In the genomic region with DNA sequence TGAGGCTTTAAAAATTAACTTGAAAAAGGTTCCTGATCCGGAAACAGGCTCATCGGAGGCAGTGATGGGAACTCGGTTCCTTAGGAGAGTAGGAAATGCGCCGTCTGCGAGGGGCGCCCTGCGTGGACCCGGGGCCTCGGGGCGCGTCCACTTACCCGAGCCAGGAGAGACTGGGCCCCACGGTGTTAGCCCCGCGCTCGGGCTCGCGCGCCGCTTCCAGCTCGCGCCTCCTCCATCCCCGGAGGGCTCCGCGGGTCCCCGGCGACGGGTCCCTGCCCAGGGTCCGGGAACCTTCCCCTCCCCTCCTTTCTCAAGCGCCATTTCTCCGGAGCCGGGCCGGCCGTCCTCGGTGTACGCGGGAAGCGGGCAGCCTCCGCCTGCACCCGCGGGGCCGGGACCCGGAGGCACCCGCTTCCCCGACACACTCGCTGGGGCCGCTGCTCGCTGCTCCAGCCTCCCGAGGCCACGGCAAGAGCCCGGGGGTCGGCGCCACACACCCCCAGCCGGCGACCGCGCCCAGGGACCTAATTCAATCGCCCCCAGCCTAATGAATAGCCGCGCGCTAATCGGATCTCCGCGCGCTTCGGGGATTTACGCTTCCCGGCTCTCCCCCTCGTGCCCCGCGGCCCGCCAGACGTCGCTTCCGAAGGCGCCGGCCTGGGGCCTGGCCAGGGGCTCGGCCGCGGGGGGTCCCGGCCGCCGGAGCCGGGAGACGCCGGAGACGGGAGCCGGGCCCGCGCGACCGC, we compare ENCODE assay signal across 8 cellular contexts. TPM values are rescaled to one million over a fixed set of nuclear protein-coding genes. Genes with fewer than 3 reads are reported as not detected.
DNase-seq lines count a peak whose midpoint lies in the region; ATAC-seq and TF ChIP-seq lines count a peak whose summit lies in the region.

No MANE protein-coding gene starts in this region.

- H3K27ac ChIP-seq in cardiac muscle cell = peak overlapping the region; percentile 98
- H3K27ac ChIP-seq in uterus = peak overlapping the region; percentile 97 to 99

- ATAC-seq in memory B cell (ENCODE audit: low read depth) = no peak

- DNase-seq in cardiac muscle cell (ENCODE audit: low read depth in 1 of 2, low spot score in 1 of 2) (no peak), cardiac septum (ENCODE audit: low spot score) (no peak), cardiac fibroblast (ENCODE audit: low read depth in 2 of 2) (peak; percentile 36 to 44), memory B cell (ENCODE audit: low spot score in 2 of 2) (peak in 1 of 2 donors; percentile 43), uterus (no peak), AG08396 (ENCODE audit: low spot score) (no peak), T-helper 9 cell (no peak), DMS153 treated with DMSO at 0.1 percent for 48 hours (lab: John Stamatoyannopoulos, UW; ENCODE audit: unreplicated experiment) (no peak)

- H3K27ac Mint-ChIP-seq in memory B cell = peak overlapping the region; percentile 38

- no peak overlapping the region for H3K4me3 Mint-ChIP-seq in memory B cell

- H3K9me3 ChIP-seq in cardiac muscle cell (ENCODE audit: low read depth) (no peaks in the 10 kb centered on the region), uterus (no peaks in the 10 kb centered on the region)

- peaks cover 57% of the 10 kb centered on the region for H3K4me1 ChIP-seq in cardiac muscle cell (ENCODE audit: low read depth)
- peaks cover 0 to 21% of the 10 kb centered on the region in 2 donors for H3K4me1 ChIP-seq in uterus

- no peaks in the 10 kb centered on the region for H3K4me1 Mint-ChIP-seq in memory B cell

- H3K36me3 Mint-ChIP-seq in memory B cell = no peaks in the 10 kb centered on the region

- peak overlapping the region; percentile 85 for H3K4me3 ChIP-seq in cardiac muscle cell
- peak overlapping the region; percentile 57 to 63 for H3K4me3 ChIP-seq in cardiac fibroblast (replicated peaks in 1 of 2; ENCODE audit: low read depth in 2 of 2, low read length in 2 of 2)
- peak overlapping the region; percentile 63 to 87 for H3K4me3 ChIP-seq in uterus

- H3K27me3 ChIP-seq in cardiac muscle cell = no peaks in the 10 kb centered on the region
- no peaks in the 10 kb centered on the region for H3K27me3 ChIP-seq in uterus

- peaks cover 11% of the 10 kb centered on the region for H3K27me3 Mint-ChIP-seq in memory B cell

- H3K36me3 ChIP-seq in cardiac muscle cell (no peaks in the 10 kb centered on the region), uterus (no peaks in the 10 kb centered on the region)

- no peak for TF ChIP-seq CTCF in cardiac muscle cell (IDR thresholded peaks at IDR 0.05; ENCODE audit: low read depth, low read length)
- TF ChIP-seq CTCF in cardiac fibroblast (IDR thresholded peaks at IDR 0.05; ENCODE audit: low read depth, low read length) = no peak
- TF ChIP-seq CTCF in uterus (IDR thresholded peaks at IDR 0.05) = no peak

- no peak for TF ChIP-seq POLR2A in uterus (IDR thresholded peaks at IDR 0.05)

- H3K9me3 Mint-ChIP-seq in memory B cell = no peaks in the 10 kb centered on the region

- intact Hi-C loops in cardiac septum (cut with DNase I) (loop anchor here (5.0 kb wide), 1 partner anchor 101 kb away; no protein-coding TSS in a partner anchor), uterus (cut with DNase I; ENCODE audit: low total_unique reads) (no loop called here)

RNA-seq across cellular contexts. Expression of gene BAHCC1, which starts 2.2 kb away (rescaled TPM):
- total RNA-seq in cardiac muscle cell (27.1 and 47.3 TPM in 2 replicates), cardiac septum (13.5 TPM), uterus (10 to 100 TPM in 2 of 4 donors, 1 to 10 TPM in 2; 1.5 to 34.1 (median 8.5) TPM)
- polyA plus RNA-seq in cardiac muscle cell = 20.0 and 20.3 TPM in 2 replicates

Comparison
In these comparisons a context has a peak if more than half of its experiments do, and no peak if none do; other contexts are left out.
1. DNase-seq: peak in cardiac fibroblast (2 of 2); none in cardiac muscle cell (0 of 2), cardiac septum (single experiment), uterus (0 of 2), AG08396 (single experiment), T-helper 9 cell (single experiment) and DMS153 treated with DMSO at 0.1 percent for 48 hours (single experiment).
2. Peak in every context shown above with its lines, with median percentiles within 50 percentile points of each other: H3K4me3 ChIP-seq.